Comparison of ENCODE assay signal across 8 cellular contexts in genomic region chr14:49173765-49174373, GRCh38.
DNase-seq lines count a peak whose midpoint lies in the region; TF ChIP-seq lines count a peak whose summit lies in the region.

No MANE protein-coding gene starts in this region.

- no peak overlapping the region for H3K56ac ChIP-seq in mesendoderm (ENCODE audit: low read length)

- no peak overlapping the region for H2BK15ac ChIP-seq in mesendoderm (replicated peaks; ENCODE audit: low read depth)

- no peak overlapping the region for H3K4ac ChIP-seq in mesendoderm (ENCODE audit: low read depth, low read length)

- TF ChIP-seq CTCF in AG09309 (IDR thresholded peaks at IDR 0.05; ENCODE audit: control insufficient read depth, insufficient read depth, low read depth, low read length, missing control alignments) (peak; percentile 60), GM12875 (IDR thresholded peaks at IDR 0.05; ENCODE audit: borderline replicate concordance, insufficient read depth, low read depth, low read length) (peak; percentile 67; the same call in 1 of the 2 replicates), HFFc6 (IDR thresholded peaks at IDR 0.05) (peak; percentile 72; the same call in 1 of the 2 replicates), LNCaP clone FGC (IDR thresholded peaks at IDR 0.05; ENCODE audit: control insufficient read depth, extremely low read depth, insufficient read depth) (peak; percentile 93), colonic mucosa (IDR thresholded peaks at IDR 0.05) (peak; percentile 25)

- no peak overlapping the region for H3K18ac ChIP-seq in mesendoderm (ENCODE audit: low read length)

- H3K4me3 ChIP-seq in AG09309 (ENCODE audit: control insufficient read depth, low read depth, low read length) (no peak overlapping the region), GM12875 (ENCODE audit: low read depth, low read length) (no peak overlapping the region), LNCaP clone FGC (ENCODE audit: low read depth, low read length) (no peak overlapping the region), colonic mucosa (no peak overlapping the region), mesendoderm (ENCODE audit: low read length) (no peak overlapping the region)

- H3K27ac ChIP-seq in colonic mucosa (no peak overlapping the region), mesendoderm (ENCODE audit: low read depth, low read length) (no peak overlapping the region)

- H3K27me3 ChIP-seq in colonic mucosa = no peaks in the 10 kb centered on the region
- H3K27me3 ChIP-seq in mesendoderm (ENCODE audit: insufficient read depth, low read length, poor library complexity) = no peaks in the 10 kb centered on the region

- intact Hi-C loops in colonic mucosa (cut with DNase I) = no loop called here

- peaks cover 9% of the 10 kb centered on the region for H3K9me3 Mint-ChIP-seq in HFFc6

- no peaks in the 10 kb centered on the region for H3K79me2 ChIP-seq in mesendoderm (ENCODE audit: control insufficient read depth, insufficient read depth, low read length)

- no peaks in the 10 kb centered on the region for H3K4me1 Mint-ChIP-seq in HFFc6 (ENCODE audit: low read depth)

- H3K4me3 Mint-ChIP-seq in HFFc6 = no peak overlapping the region

- H4K8ac ChIP-seq in mesendoderm (ENCODE audit: low read depth, low read length) = no peak overlapping the region

- H3K36me3 ChIP-seq in colonic mucosa (no peaks in the 10 kb centered on the region), mesendoderm (ENCODE audit: control insufficient read depth, insufficient read depth, low read length) (no peaks in the 10 kb centered on the region)

- H3K9me3 ChIP-seq in colonic mucosa = no peaks in the 10 kb centered on the region

- no CpG with 5 or more reads among the region's 3 CpGs for WGBS in mesendoderm (ENCODE audit: extremely low coverage, insufficient coverage, low lambda C conversion rate)

- H2BK5ac ChIP-seq in mesendoderm (ENCODE audit: low read length) = no peak overlapping the region

- DNase-seq in AG09309 (ENCODE audit: low read depth) (peak; percentile 10), HFFc6 (peak; percentile 40), LNCaP clone FGC (ENCODE audit: low read depth) (peak; percentile 57), RPMI8226 (peak; percentile 74), colonic mucosa (peak; percentile 59), mesendoderm (peak; percentile 86), GOT3 (lab: John Stamatoyannopoulos, UW) (no peak)

- no peaks in the 10 kb centered on the region for H3K27me3 Mint-ChIP-seq in HFFc6 (ENCODE audit: insufficient read depth)

- H2BK120ac ChIP-seq in mesendoderm (ENCODE audit: low read depth, low read length) = no peak overlapping the region

- H3K4me1 ChIP-seq in colonic mucosa (no peaks in the 10 kb centered on the region), mesendoderm (ENCODE audit: control insufficient read depth, low read depth, low read length) (no peaks in the 10 kb centered on the region)

- H4K5ac ChIP-seq in mesendoderm (ENCODE audit: low read length) = no peak overlapping the region

- H3K36me3 Mint-ChIP-seq in HFFc6 (ENCODE audit: low read depth) = no peaks in the 10 kb centered on the region

- no peak overlapping the region for H3K4me2 ChIP-seq in mesendoderm (ENCODE audit: low read length)

- no peak overlapping the region for H2AK5ac ChIP-seq in mesendoderm (ENCODE audit: low read length)

- H3K9ac ChIP-seq in colonic mucosa (ENCODE audit: low read depth in 2 of 2, low read length in 2 of 2) (no peak overlapping the region), mesendoderm (ENCODE audit: low read length) (no peak overlapping the region)

- no peaks in the 10 kb centered on the region for H3K79me1 ChIP-seq in mesendoderm (ENCODE audit: low read length)

- H3K23ac ChIP-seq in mesendoderm (ENCODE audit: low read length) = no peak overlapping the region

- no peak overlapping the region for H3K27ac Mint-ChIP-seq in HFFc6

Comparison
In these comparisons a context has a peak if more than half of its experiments do, and no peak if none do; other contexts are left out.
1. CTCF ChIP-seq: peak in every context shown above with its lines; median percentile 93 in LNCaP clone FGC; 72 in HFFc6; 67 in GM12875; 60 in AG09309; 25 in colonic mucosa.